Comparison of ENCODE assay signal across 8 cellular contexts in genomic region chr12:53499261-53500118, GRCh38. TPM values are rescaled to one million over a fixed set of nuclear protein-coding genes. Genes with fewer than 3 reads are reported as not detected.
DNase-seq lines count a peak whose midpoint lies in the region; ATAC-seq, FAIRE-seq and TF ChIP-seq lines count a peak whose summit lies in the region.

Gene MAP3K12, minus strand, starts transcription at chr12:53499458. Its CDS starts 12,067 bp downstream, at chr12:53487391.

- H3K4me3 Mint-ChIP-seq in activated naive CD4-positive, alpha-beta T cell treated with anti-CD3 and anti-CD28 coated beads for 36 hours: peak within 1 kb of the TSS; percentile 81

- H3K27ac ChIP-seq in 22Rv1 (peak within 1 kb of the TSS; percentile 100), temporal lobe (ENCODE audit: low read depth, low read length) (peak within 1 kb of the TSS; percentile 98)

- peaks cover 8% of the 10 kb centered on the region for H3K36me3 ChIP-seq in neuron (ENCODE audit: insufficient read depth, low read length)

- no peaks in the 10 kb centered on the region for H3K27me3 Mint-ChIP-seq in activated naive CD4-positive, alpha-beta T cell treated with anti-CD3 and anti-CD28 coated beads for 36 hours (ENCODE audit: low read depth)

- intact Hi-C loops in activated naive CD4-positive, alpha-beta T cell treated with anti-CD3 and anti-CD28 coated beads for 36 hours (cut with micrococcal nuclease): loop anchor here (1.0 to 5.0 kb wide), 10 partner anchors 48 to 493 kb away; partner anchors contain the start of genes CALCOCO1, EIF4B, IGFBP6 and ITGB7

- CTCF ChIA-PET in activated naive CD4-positive, alpha-beta T cell treated with anti-CD3 and anti-CD28 coated beads for 36 hours (lab: Charles Lee): interaction anchor here (0.6 to 2.8 kb wide), 6 partner anchors 9 to 674 kb away, joined by 3 to 25 read pairs (median 6); partner anchors contain the start of genes AAAS and ATP5MC2

- H3K4me1 Mint-ChIP-seq in activated naive CD4-positive, alpha-beta T cell treated with anti-CD3 and anti-CD28 coated beads for 36 hours (ENCODE audit: low read depth): peaks cover 39% of the 10 kb centered on the region

- peak; percentile 38 for TF ChIP-seq POLR2A in GM15510 (IDR thresholded peaks at IDR 0.05; ENCODE audit: borderline replicate concordance, extremely low read depth, insufficient read length)

- no peak for ATAC-seq in GM18858 (IDR thresholded peaks at IDR 0.05; ENCODE audit: unreplicated experiment)

- no peaks in the 10 kb centered on the region for H3K27me3 ChIP-seq in neuron (ENCODE audit: insufficient read depth, low read length)

- peaks cover 35% of the 10 kb centered on the region for H3K4me1 ChIP-seq in neuron (ENCODE audit: insufficient read depth, low read length)

- no peaks in the 10 kb centered on the region for H3K36me3 Mint-ChIP-seq in activated naive CD4-positive, alpha-beta T cell treated with anti-CD3 and anti-CD28 coated beads for 36 hours (ENCODE audit: low read depth)

- peak within 1 kb of the TSS; percentile 80 for H3K4me3 ChIP-seq in neuron (ENCODE audit: low read length)

- H2AFZ ChIP-seq in neuron (ENCODE audit: low read depth, low read length): no peak within 1 kb of the TSS

- peak; percentile 71 for DNase-seq in RKO (ENCODE audit: low spot score)
- DNase-seq in activated naive CD4-positive, alpha-beta T cell treated with anti-CD3 and anti-CD28 coated beads for 36 hours: peak; percentile 71
- peak; percentile 41 to 55 for DNase-seq in frontal cortex (ENCODE audit: low spot score in 2 of 2)

- peak; percentile 60 for TF ChIP-seq CTCF in 22Rv1 (IDR thresholded peaks at IDR 0.05)

- H3K9me3 Mint-ChIP-seq in activated naive CD4-positive, alpha-beta T cell treated with anti-CD3 and anti-CD28 coated beads for 36 hours: no peaks in the 10 kb centered on the region

- no peak for FAIRE-seq in frontal cortex (lab: Jason Lieb, UNC)

- H3K27ac Mint-ChIP-seq in activated naive CD4-positive, alpha-beta T cell treated with anti-CD3 and anti-CD28 coated beads for 36 hours: peak within 1 kb of the TSS; percentile 96

- H3K9me3 ChIP-seq in neuron (ENCODE audit: low read length): no peaks in the 10 kb centered on the region

RNA-seq across cellular contexts. Expression of gene MAP3K12, which starts in this region (rescaled TPM):
- total RNA-seq in activated naive CD4-positive, alpha-beta T cell treated with anti-CD3 and anti-CD28 coated beads for 36 hours: 1 to 10 TPM; 6.0 to 8.2 TPM
- total RNA-seq in frontal cortex (34.6 TPM), temporal lobe (26.8 TPM)
